9 cellular contexts compared by ENCODE assay signal in genomic region chr20:61535956-61536355, GRCh38.
"Had no signal": no experiment of that assay in that cellular context is flagged by ENCODE, and none has a peak within 500 bp of the region (broad histone marks: within the 10 kb centered on the region; RNA-seq: fewer than 3 reads in every experiment).

No MANE protein-coding gene starts in this region.

- ATAC-seq: HCT116 had no signal

- H3K27ac ChIP-seq: GM23248, KMS-11 had no signal

- H3K9ac ChIP-seq: GM23248, KMS-11 had no signal

- H3K4me1 ChIP-seq: HAP-1 had no signal

- H3K36me3 ChIP-seq: HAP-1 had no signal

- H3K9me3 ChIP-seq: HAP-1 had no signal

- H3K4me3 ChIP-seq: GM23248, HAP-1 had no signal

- H3K4me3 Mint-ChIP-seq: HFFc6 had no signal

- H2AFZ ChIP-seq: GM23248 had no signal

- H3K4me2 ChIP-seq: KMS-11 had no signal

- H3K27ac Mint-ChIP-seq: HFFc6 had no signal

- DNase-seq: GM23248, H7, HFFc6, IMR-90, Karpas-422, KBM-7 had no signal

- H3K9me3 Mint-ChIP-seq: HFFc6 had no signal
